19 cellular contexts compared by ENCODE assay signal in genomic region chr11:65790104-65790901, GRCh38. TPM values are rescaled to one million over a fixed set of nuclear protein-coding genes. Genes with fewer than 3 reads are reported as not detected.
DNase-seq lines count a peak whose midpoint lies in the region; ATAC-seq and TF ChIP-seq lines count a peak whose summit lies in the region.
"Had no signal": no experiment of that assay in that cellular context is flagged by ENCODE, and none has a peak within 500 bp of the region (broad histone marks: within the 10 kb centered on the region; RNA-seq: fewer than 3 reads in every experiment).

No MANE protein-coding gene starts in this region.

- H3K4me1 ChIP-seq in HCT116 (ENCODE audit: control insufficient read depth in 1 of 2, insufficient read depth in 2 of 2, low read length in 2 of 2): peaks cover 66 to 81% of the 10 kb centered on the region in 2 experiments
- peaks cover 39% of the 10 kb centered on the region for H3K4me1 ChIP-seq in colonic mucosa

- no peak for TF ChIP-seq RAD21 in HCT116 (IDR thresholded peaks at IDR 0.05; ENCODE audit: low read depth)

- H3K4me3 Mint-ChIP-seq in nephron: no peak overlapping the region
- H3K4me3 Mint-ChIP-seq in CD14-positive monocyte: no peak overlapping the region
- H3K4me3 Mint-ChIP-seq: activated naive CD8-positive, alpha-beta T cell treated with anti-CD3 and anti-CD28 coated beads for 36 hours; activated T-cell treated with anti-CD3 and anti-CD28 coated beads, Interleukin-2, amount 50 U/mL, for 4 hours had no signal

- no peak for TF ChIP-seq POLR2A in HCT116 (IDR thresholded peaks at IDR 0.05; ENCODE audit: borderline replicate concordance, extremely low read depth, insufficient read depth, insufficient read length)

- intact Hi-C loops in HCT116 (cut with micrococcal nuclease): no loop called here
- intact Hi-C loops in colonic mucosa (cut with DNase I): no loop called here
- intact Hi-C loops in CD14-positive monocyte (cut with micrococcal nuclease): no loop called here

- RAD21 ChIA-PET in HCT116 (lab: Charles Lee; ENCODE audit: low non-redundant PET in 1 of 2, low total read pairs in 2 of 2, uncharacterized antibody in 2 of 2, unreplicated experiment in 2 of 2): no interaction called here

- H3K27me3 ChIP-seq in HCT116 (ENCODE audit: insufficient read depth, low read length) (no peaks in the 10 kb centered on the region), colonic mucosa (peaks cover 15% of the 10 kb centered on the region)

- H3K27ac Mint-ChIP-seq in nephron (peak overlapping the region in 2 of 3 experiments; percentile 6 to 55), CD14-positive monocyte (peak overlapping the region in 2 of 7 donors; percentile 35 to 68)
- H3K27ac Mint-ChIP-seq: activated naive CD8-positive, alpha-beta T cell treated with anti-CD3 and anti-CD28 coated beads for 36 hours had no signal

- H3K9me3 ChIP-seq in HCT116 (ENCODE audit: control insufficient read depth in 1 of 2, insufficient read depth in 1 of 2, low read depth in 1 of 2, low read length in 2 of 2): no peaks in the 10 kb centered on the region
- no peaks in the 10 kb centered on the region for H3K9me3 ChIP-seq in colonic mucosa
- H3K9me3 ChIP-seq: heart left ventricle, neutrophil had no signal

- peak overlapping the region; percentile 65; the same call in 1 of the 2 replicates for H3K9ac ChIP-seq in HCT116 (ENCODE audit: low read length)
- H3K9ac ChIP-seq in colonic mucosa (ENCODE audit: low read depth in 2 of 2, low read length in 2 of 2): peak overlapping the region in 1 of 2 donors; percentile 86

- BruUV-seq in HCT116 (replicated peaks; lab: Mats Ljungman, UMichigan): no TSS peak

- H3K36me3 Mint-ChIP-seq in nephron (ENCODE audit: low read depth) (no peaks in the 10 kb centered on the region), CD14-positive monocyte (peaks cover 0 to 8% of the 10 kb centered on the region in 2 donors)
- H3K36me3 Mint-ChIP-seq: activated naive CD8-positive, alpha-beta T cell treated with anti-CD3 and anti-CD28 coated beads for 36 hours had no signal

- peaks cover 8 to 10% of the 10 kb centered on the region in 2 experiments; a peak in 3 of 4 replicates for H3K36me3 ChIP-seq in HCT116 (ENCODE audit: control insufficient read depth in 1 of 2, insufficient read depth in 2 of 2, low read length in 2 of 2)
- H3K36me3 ChIP-seq in colonic mucosa: peaks cover 5% of the 10 kb centered on the region
- H3K36me3 ChIP-seq: heart left ventricle, neutrophil had no signal

- no peaks in the 10 kb centered on the region for H3K9me2 ChIP-seq in HCT116 (ENCODE audit: insufficient read depth)

- no peak for ATAC-seq in HCT116
- ATAC-seq: activated T-cell treated with anti-CD3 and anti-CD28 coated beads, Interleukin-2, amount 50 U/mL, for 4 hours; heart left ventricle; right cardiac atrium had no signal

- peaks cover 51% of the 10 kb centered on the region for H3K79me2 ChIP-seq in HCT116 (ENCODE audit: insufficient read depth, low read length)

- peaks cover 14% of the 10 kb centered on the region for H3K4me1 Mint-ChIP-seq in nephron
- peaks cover 34% of the 10 kb centered on the region for H3K4me1 Mint-ChIP-seq in CD14-positive monocyte

- DNase-seq in HCT116 (ENCODE audit: low read depth, low spot score) (no peak), colonic mucosa (peak; percentile 55), CD14-positive monocyte (ENCODE audit: low spot score) (no peak), MV-4-11 (lab: John Stamatoyannopoulos, UW) (no peak), caudate nucleus (lab: John Stamatoyannopoulos, UW) (no peak)
- DNase-seq in activated T-cell treated with anti-CD3 and anti-CD28 coated beads, Interleukin-2, amount 50 U/mL, for 1 hour: no peak
- DNase-seq: activated CD4-positive, alpha-beta T cell treated with anti-CD3 and anti-CD28 coated beads, Interleukin-2, amount 50 U/mL, for 4 hours; activated naive CD8-positive, alpha-beta T cell treated with anti-CD3 and anti-CD28 coated beads for 36 hours; activated T-cell treated with anti-CD3 and anti-CD28 coated beads, Interleukin-2, amount 50 U/mL, for 4 hours; COR-L47; EL; NCI-H2081 treated with DMSO at 0.1 percent for 48 hours; NCI-H526; right cardiac atrium; stimulated activated CD4-positive, alpha-beta T cell treated with anti-CD3 and anti-CD28 coated beads, Interleukin-1b, Interleukin-23, amount 100 ng/mL, for 48 hours had no signal

- H4K20me1 ChIP-seq in HCT116 (ENCODE audit: insufficient read depth): no peaks in the 10 kb centered on the region

- peak overlapping the region; percentile 63; the same call in 1 of the 2 replicates for H3K27ac ChIP-seq in 22Rv1
- H3K27ac ChIP-seq in HCT116 (ENCODE audit: low read depth, low read length): peak overlapping the region; percentile 94; the same call in 1 of the 2 replicates
- peak overlapping the region; percentile 87 for H3K27ac ChIP-seq in colonic mucosa
- no peak overlapping the region for H3K27ac ChIP-seq in caudate nucleus (ENCODE audit: low read depth, low read length)
- H3K27ac ChIP-seq: heart left ventricle, neutrophil had no signal

- CTCF ChIA-PET in HCT116 (lab: Charles Lee): interaction anchor here (0.7 to 5.8 kb wide), 8 partner anchors 10 to 128 kb away, joined by 3 to 73 read pairs (median 4); partner anchors contain the start of genes AP5B1, KAT5, MUS81 and RELA

- H3K4me3 ChIP-seq in HCT116 (replicated peaks in 1 of 2; ENCODE audit: low read depth in 1 of 2, low read length in 2 of 2): no peak overlapping the region
- H3K4me3 ChIP-seq in colonic mucosa: no peak overlapping the region
- H3K4me3 ChIP-seq: heart left ventricle had no signal

- no peak for TF ChIP-seq CTCF in 22Rv1 (IDR thresholded peaks at IDR 0.05)
- TF ChIP-seq CTCF in HCT116 (IDR thresholded peaks at IDR 0.05 in 2 of 3, conservative IDR thresholded peaks at IDR 0.05 in 1 of 3; ENCODE audit: borderline replicate concordance in 1 of 3, insufficient read depth in 1 of 3, low read depth in 2 of 3, low read length in 2 of 3): 0 out of 6 replicates have a peak, but pooled peaks of 1 of the 3 experiments have one; percentile 6
- no peak for TF ChIP-seq CTCF in colonic mucosa (IDR thresholded peaks at IDR 0.05)
- no peak for TF ChIP-seq CTCF in nephron (IDR thresholded peaks at IDR 0.05; ENCODE audit: unreplicated experiment in 3 of 3)
- TF ChIP-seq CTCF in CD14-positive monocyte (IDR thresholded peaks at IDR 0.05): no peak

- H2AFZ ChIP-seq in HCT116 (ENCODE audit: low read depth, low read length, poor library complexity, severe bottlenecking): no peak overlapping the region

- H3K9me3 Mint-ChIP-seq in nephron (no peaks in the 10 kb centered on the region), CD14-positive monocyte (peaks cover 0 to 22% (median 8%) of the 10 kb centered on the region in 7 donors)
- H3K9me3 Mint-ChIP-seq: activated naive CD8-positive, alpha-beta T cell treated with anti-CD3 and anti-CD28 coated beads for 36 hours; activated T-cell treated with anti-CD3 and anti-CD28 coated beads, Interleukin-2, amount 50 U/mL, for 4 hours had no signal

- peak overlapping the region; percentile 91 for H3K4me2 ChIP-seq in HCT116 (ENCODE audit: low read length)

- H3K27me3 Mint-ChIP-seq in nephron (ENCODE audit: low read depth) (peaks cover 78% of the 10 kb centered on the region), CD14-positive monocyte (ENCODE audit: low read depth in 3 of 3) (peaks cover 41 to 53% (median 51%) of the 10 kb centered on the region in 3 donors)

- POLR2A ChIA-PET in HCT116 (lab: Charles Lee): interaction anchor here (0.6 to 1.1 kb wide), 2 partner anchors 17 to 105 kb away, joined by 3 read pairs; no protein-coding TSS in a partner anchor

TF ChIP-seq in HCT116, 20 proteins besides CTCF, POLR2A, EP300 and RAD21:
- TF ChIP-seq ELF1 (IDR thresholded peaks at IDR 0.05; ENCODE audit: borderline replicate concordance, low read depth): no peak
- no peak for TF ChIP-seq JUND (IDR thresholded peaks at IDR 0.05)
- no peak for TF ChIP-seq CBX3 (IDR thresholded peaks at IDR 0.05; ENCODE audit: low read depth)
- no peak for TF ChIP-seq YY1 (IDR thresholded peaks at IDR 0.05; ENCODE audit: extremely low read depth, insufficient replicate concordance, low read depth, low read length)
- no peak for TF ChIP-seq ZNF274 (IDR thresholded peaks at IDR 0.05; ENCODE audit: low read depth, low read length)
- no peak for TF ChIP-seq EZH2 (IDR thresholded peaks at IDR 0.05)
- no peak for TF ChIP-seq EZH2phosphoT487 (IDR thresholded peaks at IDR 0.05; ENCODE audit: borderline replicate concordance)
- TF ChIP-seq FOSL1 (IDR thresholded peaks at IDR 0.05; ENCODE audit: low read depth): no peak
- TF ChIP-seq SIN3A (IDR thresholded peaks at IDR 0.05; ENCODE audit: low read depth): no peak
- no peak for TF ChIP-seq SP1 (IDR thresholded peaks at IDR 0.05; ENCODE audit: low read depth)
- no peak for TF ChIP-seq SRF (IDR thresholded peaks at IDR 0.05; ENCODE audit: low read depth)
- no peak for TF ChIP-seq ZFX (IDR thresholded peaks at IDR 0.05)
- no peak for TF ChIP-seq EGR1 (IDR thresholded peaks at IDR 0.05; ENCODE audit: low read depth)
- TF ChIP-seq ZBTB33 (IDR thresholded peaks at IDR 0.05; ENCODE audit: extremely low read depth, insufficient replicate concordance, low read length): no peak

RNA-seq across cellular contexts. Expression of gene OVOL1, which starts 3.4 kb away (rescaled TPM):
- total RNA-seq in HCT116 (2021; ENCODE audit: unreplicated experiment): 14.7 TPM
- 14.2 and 16.3 TPM in 2 replicates for polyA plus RNA-seq in HCT116 (2012)
- total RNA-seq in colonic mucosa: 10 to 100 TPM; 29.0 to 32.9 TPM
- not detected for polyA plus RNA-seq in CD14-positive monocyte
- total RNA-seq: heart left ventricle, right cardiac atrium had no signal
- polyA plus RNA-seq: heart left ventricle, right cardiac atrium had no signal

RNA-seq across cellular contexts. Expression of gene AP5B1, which starts 9.5 kb away (rescaled TPM):
- total RNA-seq in HCT116 (2021; ENCODE audit: unreplicated experiment) (19.5 TPM), colonic mucosa (10 to 100 TPM; 17.6 to 20.1 TPM)
- polyA plus RNA-seq in HCT116 (2012): 10.5 and 11.1 TPM in 2 replicates
- polyA plus RNA-seq in CD14-positive monocyte: 10 to 100 TPM; 35.1 to 46.4 TPM

RNA-seq across cellular contexts. Expression of gene SNX32, which starts 43.5 kb away (rescaled TPM):
- total RNA-seq in HCT116 (2021; ENCODE audit: unreplicated experiment): not detected
- polyA plus RNA-seq in HCT116 (2012): 0.20 and 0.39 TPM in 2 replicates
- total RNA-seq in colonic mucosa: 1 to 10 TPM; 1.6 to 1.9 TPM
- polyA plus RNA-seq in CD14-positive monocyte: under 1 TPM; 0.12 to 0.40 TPM
